In genomic region chr9:2262371-2262770, GRCh38 we compare ENCODE assay signal across 22 cellular contexts.
"Had no signal": no experiment of that assay in that cellular context is flagged by ENCODE, and none has a peak within 500 bp of the region (broad histone marks: within the 10 kb centered on the region; RNA-seq: fewer than 3 reads in every experiment).

No MANE protein-coding gene starts in this region.

- H3K9me3 ChIP-seq: esophagus muscularis mucosa, gastroesophageal sphincter, ovary, right atrium auricular region, testis, tibial nerve, upper lobe of right lung had no signal

- H3K4me1 ChIP-seq: upper lobe of right lung had no signal

- H3K9me3 Mint-ChIP-seq: central memory CD8-positive, alpha-beta T cell; natural killer cell treated with Interleukin-12 subunit alpha and Interleukin-12 subunit beta and Interleukin-15 and Interleukin-18, amount 100 ng/mL, for 72 hours; stimulated activated effector memory CD8-positive, alpha-beta T cell treated with anti-CD3 and anti-CD28 coated beads, Interleukin-12 subunit alpha, Interleukin-12 subunit beta, amount 100 ng/mL, for 72 hours had no signal

- H3K36me3 Mint-ChIP-seq: natural killer cell treated with Interleukin-12 subunit alpha and Interleukin-12 subunit beta and Interleukin-15 and Interleukin-18, amount 100 ng/mL, for 72 hours had no signal

- H3K27ac ChIP-seq: dorsolateral prefrontal cortex, esophagus muscularis mucosa, gastroesophageal sphincter, ovary, right atrium auricular region, testis, tibial nerve, upper lobe of right lung had no signal

- DNase-seq: cortex of kidney; dorsolateral prefrontal cortex; effector CD8-positive, alpha-beta T cell; glutamatergic neuron; islet precursor cell; mammary epithelial cell; midbrain; ovary; stimulated activated CD4-positive, alpha-beta T cell treated with anti-CD3 and anti-CD28 coated beads, Interleukin-2, amount 100 ng/mL, for 48 hours; stimulated activated CD8-positive, alpha-beta memory T cell treated with anti-CD3 and anti-CD28 coated beads, Interleukin-4, amount 100 ng/mL, for 48 hours; stimulated activated naive CD8-positive, alpha-beta T cell treated with anti-CD3 and anti-CD28 coated beads, Interleukin-15, Interleukin-2, amounts not matched to agents 100 U/mL and 50 U/mL, for 24 hours; testis; upper lobe of right lung had no signal

- H3K27me3 ChIP-seq: dorsolateral prefrontal cortex, gastroesophageal sphincter, ovary, right atrium auricular region, testis, tibial nerve, upper lobe of right lung had no signal

- H3K27ac Mint-ChIP-seq: natural killer cell treated with Interleukin-12 subunit alpha and Interleukin-12 subunit beta and Interleukin-15 and Interleukin-18, amount 100 ng/mL, for 72 hours; stimulated activated effector memory CD8-positive, alpha-beta T cell treated with anti-CD3 and anti-CD28 coated beads, Interleukin-12 subunit alpha, Interleukin-12 subunit beta, amount 100 ng/mL, for 72 hours had no signal

- H3K4me3 Mint-ChIP-seq: central memory CD8-positive, alpha-beta T cell; natural killer cell treated with Interleukin-12 subunit alpha and Interleukin-12 subunit beta and Interleukin-15 and Interleukin-18, amount 100 ng/mL, for 72 hours; stimulated activated effector memory CD8-positive, alpha-beta T cell treated with anti-CD3 and anti-CD28 coated beads, Interleukin-12 subunit alpha, Interleukin-12 subunit beta, amount 100 ng/mL, for 72 hours had no signal

- H3K4me3 ChIP-seq: dorsolateral prefrontal cortex, esophagus muscularis mucosa, gastroesophageal sphincter, ovary, right atrium auricular region, smooth muscle cell, testis, tibial nerve, upper lobe of right lung had no signal

- H3K36me3 ChIP-seq: esophagus muscularis mucosa, gastroesophageal sphincter, ovary, right atrium auricular region, tibial nerve, upper lobe of right lung had no signal

- ATAC-seq: gastroesophageal sphincter; left lobe of liver; natural killer cell treated with Interleukin-12 subunit alpha and Interleukin-12 subunit beta and Interleukin-15 and Interleukin-18, amount 100 ng/mL, for 72 hours; stimulated activated effector memory CD8-positive, alpha-beta T cell treated with anti-CD3 and anti-CD28 coated beads, Interleukin-12 subunit alpha, Interleukin-12 subunit beta, amount 100 ng/mL, for 72 hours; stimulated activated naive CD8-positive, alpha-beta T cell treated with anti-CD3 and anti-CD28 coated beads, Interleukin-15, Interleukin-2, amounts not matched to agents 100 U/mL and 50 U/mL, for 24 hours; upper lobe of right lung had no signal

- H3K4me2 ChIP-seq: smooth muscle cell had no signal
